Comparison of ENCODE assay signal across 1 cellular context in the genomic region with DNA sequence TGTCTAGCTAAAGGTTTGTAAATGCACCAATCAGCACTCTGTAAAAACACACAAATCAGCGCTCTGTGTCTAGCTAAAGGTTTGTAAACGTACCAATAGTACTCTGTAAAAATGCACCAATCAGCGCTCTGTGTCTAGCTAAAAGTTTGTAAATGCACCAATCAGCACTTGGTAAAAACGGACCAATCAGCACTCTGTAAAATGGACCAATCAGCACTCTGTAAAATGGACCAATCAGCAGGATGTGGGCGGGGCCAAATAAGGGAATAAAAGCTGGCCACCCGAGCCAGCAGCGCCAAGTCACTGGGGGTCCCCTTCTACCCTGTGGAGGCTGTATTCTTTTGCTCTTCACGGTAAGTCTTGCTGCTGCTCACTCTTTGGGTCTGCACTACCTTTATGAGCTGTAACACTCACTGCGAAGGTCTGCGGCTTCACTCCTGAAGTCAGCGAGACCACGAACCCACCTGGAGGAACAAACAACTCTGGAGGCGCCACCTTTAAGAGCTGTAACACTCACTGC.
A peak's percentile ranks its signal among the peaks of the same experiment; 100 is the strongest.
TF ChIP-seq lines count a peak whose summit lies in the region.

No MANE protein-coding gene starts in this region.

TF ChIP-seq in K562, 482 proteins besides CTCF, POLR2A, EP300 and RAD21 (continued from another document):
- TF ChIP-seq CHAMP1 (IDR thresholded peaks at IDR 0.05) (peak; percentile 87; the same call in 1 of the 2 replicates), C11orf30 (IDR thresholded peaks at IDR 0.05; ENCODE audit: low read depth) (peak; percentile 60), ZNF316 (IDR thresholded peaks at IDR 0.05) (peak; percentile 74), ZBTB33 (CRISPR knock-in tag; IDR thresholded peaks at IDR 0.05) (0 out of 2 replicates have a peak, but pooled peaks have one; percentile 31), RBM25 (IDR thresholded peaks at IDR 0.05; ENCODE audit: low read depth, low read length, severe bottlenecking) (peak; percentile 39)
